ENCODE assay signal across 12 cellular contexts in genomic region chr3:171806200-171807128, GRCh38. TPM values are rescaled to one million over a fixed set of nuclear protein-coding genes. Genes with fewer than 3 reads are reported as not detected.
DNase-seq lines count a peak whose midpoint lies in the region; TF ChIP-seq lines count a peak whose summit lies in the region.
"Had no signal": no experiment of that assay in that cellular context is flagged by ENCODE, and none has a peak within 500 bp of the region (broad histone marks: within the 10 kb centered on the region; RNA-seq: fewer than 3 reads in every experiment).

No MANE protein-coding gene starts in this region.

- no peaks in the 10 kb centered on the region for H3K36me3 Mint-ChIP-seq in T-helper 2 cell treated with Interferon-gamma antibody and Interleukin-4, amounts not matched to agents 5 μg/mL and 100 μg/mL, for 36 hours (ENCODE audit: low read depth)
- H3K36me3 Mint-ChIP-seq: activated naive CD4-positive, alpha-beta T cell treated with anti-CD3 and anti-CD28 coated beads, Interleukin-2, amount 50 U/mL, for 24 hours had no signal

- peak; percentile 49 for DNase-seq in DMS53 (lab: John Stamatoyannopoulos, UW)
- no peak for DNase-seq in DMS53 treated with DMSO at 0.1 percent for 48 hours (lab: John Stamatoyannopoulos, UW; ENCODE audit: unreplicated experiment)
- DNase-seq in T-helper 2 cell treated with Interferon-gamma antibody and Interleukin-4, amounts not matched to agents 5 μg/mL and 100 μg/mL, for 36 hours (ENCODE audit: low spot score), result no peak
- DNase-seq in fibroblast of the conjunctiva (ENCODE audit: low read depth), result peak; percentile 73
- DNase-seq in suprapubic skin (ENCODE audit: low spot score in 2 of 2), result no peak
- no peak for DNase-seq in COLO829 (ENCODE audit: low spot score)
- DNase-seq in pons (ENCODE audit: low spot score), result no peak
- DNase-seq in activated gamma-delta T cell (lab: John Stamatoyannopoulos, UW), result no peak

- no peaks in the 10 kb centered on the region for H3K27me3 ChIP-seq in suprapubic skin

- H3K27ac ChIP-seq in suprapubic skin, result peak overlapping the region; percentile 43
- H3K27ac ChIP-seq: 22Rv1 had no signal

- H3K4me3 Mint-ChIP-seq in T-helper 2 cell treated with Interferon-gamma antibody and Interleukin-4, amounts not matched to agents 5 μg/mL and 100 μg/mL, for 36 hours, result no peak overlapping the region
- H3K4me3 Mint-ChIP-seq: activated naive CD4-positive, alpha-beta T cell treated with anti-CD3 and anti-CD28 coated beads, Interleukin-2, amount 50 U/mL, for 24 hours; stimulated activated naive CD8-positive, alpha-beta T cell treated with anti-CD3 and anti-CD28 coated beads, Interleukin-15, Interleukin-2, amounts not matched to agents 100 ng/mL and 50 ng/mL, for 24 hours had no signal

- peak overlapping the region; percentile 55 for H3K27ac Mint-ChIP-seq in T-helper 2 cell treated with Interferon-gamma antibody and Interleukin-4, amounts not matched to agents 5 μg/mL and 100 μg/mL, for 36 hours
- H3K27ac Mint-ChIP-seq: activated naive CD4-positive, alpha-beta T cell treated with anti-CD3 and anti-CD28 coated beads, Interleukin-2, amount 50 U/mL, for 24 hours; stimulated activated naive CD8-positive, alpha-beta T cell treated with anti-CD3 and anti-CD28 coated beads, Interleukin-15, Interleukin-2, amounts not matched to agents 100 ng/mL and 50 ng/mL, for 24 hours had no signal

- TF ChIP-seq EP300 in suprapubic skin (IDR thresholded peaks at IDR 0.05), result no peak

- no peaks in the 10 kb centered on the region for H3K9me3 ChIP-seq in suprapubic skin

- H3K4me1 ChIP-seq in suprapubic skin, result peaks cover 73% of the 10 kb centered on the region

- H3K4me1 Mint-ChIP-seq in T-helper 2 cell treated with Interferon-gamma antibody and Interleukin-4, amounts not matched to agents 5 μg/mL and 100 μg/mL, for 36 hours (ENCODE audit: low read depth), result peaks cover 26% of the 10 kb centered on the region

- 60% methylated on average over 5 of the region's 5 CpGs for WGBS in suprapubic skin

- no peaks in the 10 kb centered on the region for H3K9me3 Mint-ChIP-seq in T-helper 2 cell treated with Interferon-gamma antibody and Interleukin-4, amounts not matched to agents 5 μg/mL and 100 μg/mL, for 36 hours
- H3K9me3 Mint-ChIP-seq: activated naive CD4-positive, alpha-beta T cell treated with anti-CD3 and anti-CD28 coated beads, Interleukin-2, amount 50 U/mL, for 24 hours; stimulated activated naive CD8-positive, alpha-beta T cell treated with anti-CD3 and anti-CD28 coated beads, Interleukin-15, Interleukin-2, amounts not matched to agents 100 ng/mL and 50 ng/mL, for 24 hours had no signal

- H3K27me3 Mint-ChIP-seq in T-helper 2 cell treated with Interferon-gamma antibody and Interleukin-4, amounts not matched to agents 5 μg/mL and 100 μg/mL, for 36 hours (ENCODE audit: low read depth), result peaks cover 36% of the 10 kb centered on the region

- H3K36me3 ChIP-seq in suprapubic skin, result no peaks in the 10 kb centered on the region

- TF ChIP-seq POLR2A in suprapubic skin (IDR thresholded peaks at IDR 0.05), result no peak

- no peak for TF ChIP-seq CTCF in suprapubic skin (IDR thresholded peaks at IDR 0.05)

- no peak overlapping the region for H3K4me3 ChIP-seq in suprapubic skin

RNA-seq across cellular contexts. Expression of gene PLD1, which starts 3.8 kb away (rescaled TPM):
- 10 to 100 TPM; 49.0 to 66.0 (median 55.1) TPM for total RNA-seq in suprapubic skin

RNA-seq across cellular contexts. Expression of gene TMEM212, which starts 36.7 kb away (rescaled TPM):
- total RNA-seq in suprapubic skin, result not detected
- total RNA-seq: lower leg skin had no signal

Comparison
In these comparisons a context has a peak if more than half of its experiments do, and no peak if none do; other contexts are left out.
1. DNase-seq: peak in DMS53 (single experiment) and fibroblast of the conjunctiva (single experiment); none in DMS53 treated with DMSO at 0.1 percent for 48 hours (single experiment), T-helper 2 cell treated with Interferon-gamma antibody and Interleukin-4, amounts not matched to agents 5 μg/mL and 100 μg/mL, for 36 hours (single experiment), suprapubic skin (0 of 2), COLO829 (single experiment), pons (single experiment) and activated gamma-delta T cell (single experiment).